1 cellular context compared by ENCODE assay signal in the genomic region with DNA sequence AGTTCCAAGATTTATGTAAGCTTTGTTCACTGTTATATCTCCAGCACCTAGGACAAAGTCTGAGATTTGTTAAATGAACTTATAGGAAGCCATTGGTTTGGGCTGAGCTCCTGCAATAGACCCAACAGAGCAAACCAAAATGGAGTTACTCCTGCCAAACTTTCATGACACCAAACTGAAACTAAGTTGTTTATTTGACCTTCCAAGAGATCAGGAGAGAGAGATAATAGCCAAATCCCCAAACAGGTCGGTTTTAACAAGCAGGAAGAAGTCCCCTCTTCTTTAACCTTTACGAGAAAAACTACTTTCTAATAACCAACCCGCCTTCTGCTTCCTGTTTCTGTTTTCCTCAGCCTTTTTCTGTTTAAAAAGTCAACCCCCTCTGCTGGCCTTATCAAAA.
TF ChIP-seq lines count a peak whose summit lies in the region.

No MANE protein-coding gene starts in this region.

TF ChIP-seq in K562, 482 proteins besides CTCF, POLR2A, EP300 and RAD21 (continued from another document and continues in another):
- TF ChIP-seq, protein P1, sequence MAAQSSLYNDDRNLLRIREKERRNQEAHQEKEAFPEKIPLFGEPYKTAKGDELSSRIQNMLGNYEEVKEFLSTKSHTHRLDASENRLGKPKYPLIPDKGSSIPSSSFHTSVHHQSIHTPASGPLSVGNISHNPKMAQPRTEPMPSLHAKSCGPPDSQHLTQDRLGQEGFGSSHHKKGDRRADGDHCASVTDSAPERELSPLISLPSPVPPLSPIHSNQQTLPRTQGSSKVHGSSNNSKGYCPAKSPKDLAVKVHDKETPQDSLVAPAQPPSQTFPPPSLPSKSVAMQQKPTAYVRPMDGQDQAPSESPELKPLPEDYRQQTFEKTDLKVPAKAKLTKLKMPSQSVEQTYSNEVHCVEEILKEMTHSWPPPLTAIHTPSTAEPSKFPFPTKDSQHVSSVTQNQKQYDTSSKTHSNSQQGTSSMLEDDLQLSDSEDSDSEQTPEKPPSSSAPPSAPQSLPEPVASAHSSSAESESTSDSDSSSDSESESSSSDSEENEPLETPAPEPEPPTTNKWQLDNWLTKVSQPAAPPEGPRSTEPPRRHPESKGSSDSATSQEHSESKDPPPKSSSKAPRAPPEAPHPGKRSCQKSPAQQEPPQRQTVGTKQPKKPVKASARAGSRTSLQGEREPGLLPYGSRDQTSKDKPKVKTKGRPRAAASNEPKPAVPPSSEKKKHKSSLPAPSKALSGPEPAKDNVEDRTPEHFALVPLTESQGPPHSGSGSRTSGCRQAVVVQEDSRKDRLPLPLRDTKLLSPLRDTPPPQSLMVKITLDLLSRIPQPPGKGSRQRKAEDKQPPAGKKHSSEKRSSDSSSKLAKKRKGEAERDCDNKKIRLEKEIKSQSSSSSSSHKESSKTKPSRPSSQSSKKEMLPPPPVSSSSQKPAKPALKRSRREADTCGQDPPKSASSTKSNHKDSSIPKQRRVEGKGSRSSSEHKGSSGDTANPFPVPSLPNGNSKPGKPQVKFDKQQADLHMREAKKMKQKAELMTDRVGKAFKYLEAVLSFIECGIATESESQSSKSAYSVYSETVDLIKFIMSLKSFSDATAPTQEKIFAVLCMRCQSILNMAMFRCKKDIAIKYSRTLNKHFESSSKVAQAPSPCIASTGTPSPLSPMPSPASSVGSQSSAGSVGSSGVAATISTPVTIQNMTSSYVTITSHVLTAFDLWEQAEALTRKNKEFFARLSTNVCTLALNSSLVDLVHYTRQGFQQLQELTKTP (IDR thresholded peaks at IDR 0.05; ENCODE audit: low read depth in 1 of 2, partially characterized antibody in 2 of 2), result no peak
- no peak for TF ChIP-seq MTA3 (IDR thresholded peaks at IDR 0.05; ENCODE audit: borderline replicate concordance)
- TF ChIP-seq, protein P2, sequence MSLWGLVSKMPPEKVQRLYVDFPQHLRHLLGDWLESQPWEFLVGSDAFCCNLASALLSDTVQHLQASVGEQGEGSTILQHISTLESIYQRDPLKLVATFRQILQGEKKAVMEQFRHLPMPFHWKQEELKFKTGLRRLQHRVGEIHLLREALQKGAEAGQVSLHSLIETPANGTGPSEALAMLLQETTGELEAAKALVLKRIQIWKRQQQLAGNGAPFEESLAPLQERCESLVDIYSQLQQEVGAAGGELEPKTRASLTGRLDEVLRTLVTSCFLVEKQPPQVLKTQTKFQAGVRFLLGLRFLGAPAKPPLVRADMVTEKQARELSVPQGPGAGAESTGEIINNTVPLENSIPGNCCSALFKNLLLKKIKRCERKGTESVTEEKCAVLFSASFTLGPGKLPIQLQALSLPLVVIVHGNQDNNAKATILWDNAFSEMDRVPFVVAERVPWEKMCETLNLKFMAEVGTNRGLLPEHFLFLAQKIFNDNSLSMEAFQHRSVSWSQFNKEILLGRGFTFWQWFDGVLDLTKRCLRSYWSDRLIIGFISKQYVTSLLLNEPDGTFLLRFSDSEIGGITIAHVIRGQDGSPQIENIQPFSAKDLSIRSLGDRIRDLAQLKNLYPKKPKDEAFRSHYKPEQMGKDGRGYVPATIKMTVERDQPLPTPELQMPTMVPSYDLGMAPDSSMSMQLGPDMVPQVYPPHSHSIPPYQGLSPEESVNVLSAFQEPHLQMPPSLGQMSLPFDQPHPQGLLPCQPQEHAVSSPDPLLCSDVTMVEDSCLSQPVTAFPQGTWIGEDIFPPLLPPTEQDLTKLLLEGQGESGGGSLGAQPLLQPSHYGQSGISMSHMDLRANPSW (CRISPR knock-in tag; IDR thresholded peaks at IDR 0.05), result no peak
- TF ChIP-seq PRMT5 (CRISPR knock-in tag; IDR thresholded peaks at IDR 0.05), result no peak
- TF ChIP-seq EGR1 (conservative IDR thresholded peaks at IDR 0.05), result no peak
- TF ChIP-seq NFE2L1 (tag; IDR thresholded peaks at IDR 0.05; ENCODE audit: borderline replicate concordance, low read depth), result peak; percentile 42; the same call in 1 of the 2 replicates
- no peak for TF ChIP-seq SREBF2 (CRISPR knock-in tag; IDR thresholded peaks at IDR 0.05)
- TF ChIP-seq RBM39 (optimal IDR thresholded peaks at IDR 0.05; ENCODE audit: low read depth, low read length), result no peak
- TF ChIP-seq, protein P3, sequence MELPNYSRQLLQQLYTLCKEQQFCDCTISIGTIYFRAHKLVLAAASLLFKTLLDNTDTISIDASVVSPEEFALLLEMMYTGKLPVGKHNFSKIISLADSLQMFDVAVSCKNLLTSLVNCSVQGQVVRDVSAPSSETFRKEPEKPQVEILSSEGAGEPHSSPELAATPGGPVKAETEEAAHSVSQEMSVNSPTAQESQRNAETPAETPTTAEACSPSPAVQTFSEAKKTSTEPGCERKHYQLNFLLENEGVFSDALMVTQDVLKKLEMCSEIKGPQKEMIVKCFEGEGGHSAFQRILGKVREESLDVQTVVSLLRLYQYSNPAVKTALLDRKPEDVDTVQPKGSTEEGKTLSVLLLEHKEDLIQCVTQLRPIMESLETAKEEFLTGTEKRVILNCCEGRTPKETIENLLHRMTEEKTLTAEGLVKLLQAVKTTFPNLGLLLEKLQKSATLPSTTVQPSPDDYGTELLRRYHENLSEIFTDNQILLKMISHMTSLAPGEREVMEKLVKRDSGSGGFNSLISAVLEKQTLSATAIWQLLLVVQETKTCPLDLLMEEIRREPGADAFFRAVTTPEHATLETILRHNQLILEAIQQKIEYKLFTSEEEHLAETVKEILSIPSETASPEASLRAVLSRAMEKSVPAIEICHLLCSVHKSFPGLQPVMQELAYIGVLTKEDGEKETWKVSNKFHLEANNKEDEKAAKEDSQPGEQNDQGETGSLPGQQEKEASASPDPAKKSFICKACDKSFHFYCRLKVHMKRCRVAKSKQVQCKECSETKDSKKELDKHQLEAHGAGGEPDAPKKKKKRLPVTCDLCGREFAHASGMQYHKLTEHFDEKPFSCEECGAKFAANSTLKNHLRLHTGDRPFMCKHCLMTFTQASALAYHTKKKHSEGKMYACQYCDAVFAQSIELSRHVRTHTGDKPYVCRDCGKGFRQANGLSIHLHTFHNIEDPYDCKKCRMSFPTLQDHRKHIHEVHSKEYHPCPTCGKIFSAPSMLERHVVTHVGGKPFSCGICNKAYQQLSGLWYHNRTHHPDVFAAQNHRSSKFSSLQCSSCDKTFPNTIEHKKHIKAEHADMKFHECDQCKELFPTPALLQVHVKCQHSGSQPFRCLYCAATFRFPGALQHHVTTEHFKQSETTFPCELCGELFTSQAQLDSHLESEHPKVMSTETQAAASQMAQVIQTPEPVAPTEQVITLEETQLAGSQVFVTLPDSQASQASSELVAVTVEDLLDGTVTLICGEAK (IDR thresholded peaks at IDR 0.05), result no peak
- TF ChIP-seq, protein P3 (CRISPR knock-in tag; IDR thresholded peaks at IDR 0.05), result no peak
- TF ChIP-seq ZNF436 (CRISPR knock-in tag; IDR thresholded peaks at IDR 0.05), result no peak
- TF ChIP-seq ZNF584 (CRISPR knock-in tag; IDR thresholded peaks at IDR 0.05; ENCODE audit: low read depth), result 0 out of 2 replicates have a peak, but pooled peaks have one; percentile 52
- TF ChIP-seq ZBTB33 (CRISPR knock-in tag; IDR thresholded peaks at IDR 0.05), result no peak
- TF ChIP-seq, protein P4, sequence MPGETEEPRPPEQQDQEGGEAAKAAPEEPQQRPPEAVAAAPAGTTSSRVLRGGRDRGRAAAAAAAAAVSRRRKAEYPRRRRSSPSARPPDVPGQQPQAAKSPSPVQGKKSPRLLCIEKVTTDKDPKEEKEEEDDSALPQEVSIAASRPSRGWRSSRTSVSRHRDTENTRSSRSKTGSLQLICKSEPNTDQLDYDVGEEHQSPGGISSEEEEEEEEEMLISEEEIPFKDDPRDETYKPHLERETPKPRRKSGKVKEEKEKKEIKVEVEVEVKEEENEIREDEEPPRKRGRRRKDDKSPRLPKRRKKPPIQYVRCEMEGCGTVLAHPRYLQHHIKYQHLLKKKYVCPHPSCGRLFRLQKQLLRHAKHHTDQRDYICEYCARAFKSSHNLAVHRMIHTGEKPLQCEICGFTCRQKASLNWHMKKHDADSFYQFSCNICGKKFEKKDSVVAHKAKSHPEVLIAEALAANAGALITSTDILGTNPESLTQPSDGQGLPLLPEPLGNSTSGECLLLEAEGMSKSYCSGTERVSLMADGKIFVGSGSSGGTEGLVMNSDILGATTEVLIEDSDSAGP (CRISPR knock-in tag; IDR thresholded peaks at IDR 0.05), result no peak
- no peak for TF ChIP-seq ZNF609 (CRISPR knock-in tag; IDR thresholded peaks at IDR 0.05; ENCODE audit: borderline replicate concordance)
- TF ChIP-seq RB1 (IDR thresholded peaks at IDR 0.05; ENCODE audit: low read depth), result no peak
- TF ChIP-seq, protein P5, sequence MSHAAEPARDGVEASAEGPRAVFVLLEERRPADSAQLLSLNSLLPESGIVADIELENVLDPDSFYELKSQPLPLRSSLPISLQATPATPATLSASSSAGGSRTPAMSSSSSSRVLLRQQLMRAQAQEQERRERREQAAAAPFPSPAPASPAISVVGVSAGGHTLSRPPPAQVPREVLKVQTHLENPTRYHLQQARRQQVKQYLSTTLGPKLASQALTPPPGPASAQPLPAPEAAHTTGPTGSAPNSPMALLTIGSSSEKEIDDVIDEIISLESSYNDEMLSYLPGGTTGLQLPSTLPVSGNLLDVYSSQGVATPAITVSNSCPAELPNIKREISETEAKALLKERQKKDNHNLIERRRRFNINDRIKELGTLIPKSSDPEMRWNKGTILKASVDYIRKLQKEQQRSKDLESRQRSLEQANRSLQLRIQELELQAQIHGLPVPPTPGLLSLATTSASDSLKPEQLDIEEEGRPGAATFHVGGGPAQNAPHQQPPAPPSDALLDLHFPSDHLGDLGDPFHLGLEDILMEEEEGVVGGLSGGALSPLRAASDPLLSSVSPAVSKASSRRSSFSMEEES (CRISPR knock-in tag; IDR thresholded peaks at IDR 0.05), result no peak
- no peak for TF ChIP-seq SAFB (IDR thresholded peaks at IDR 0.05; ENCODE audit: borderline replicate concordance, low read depth, low read length)
- no peak for TF ChIP-seq MCM7 (IDR thresholded peaks at IDR 0.05)
- no peak for TF ChIP-seq IFI16 (CRISPR knock-in tag; IDR thresholded peaks at IDR 0.05)
- no peak for TF ChIP-seq SRSF9 (IDR thresholded peaks at IDR 0.05; ENCODE audit: borderline replicate concordance, low read depth, low read length)
- TF ChIP-seq CSDE1 (IDR thresholded peaks at IDR 0.05), result no peak
- no peak for TF ChIP-seq ZBTB1 (CRISPR knock-in tag; IDR thresholded peaks at IDR 0.05; ENCODE audit: borderline replicate concordance, low read depth)
